Comparison of ENCODE assay signal across 9 cellular contexts in genomic region chr17:45172232-45172540, GRCh38. TPM values are rescaled to one million over a fixed set of nuclear protein-coding genes. Genes with fewer than 3 reads are reported as not detected.
DNase-seq lines count a peak whose midpoint lies in the region; ATAC-seq, FAIRE-seq and TF ChIP-seq lines count a peak whose summit lies in the region.
"Had no signal": no experiment of that assay in that cellular context is flagged by ENCODE, and none has a peak within 500 bp of the region (broad histone marks: within the 10 kb centered on the region; RNA-seq: fewer than 3 reads in every experiment).

No MANE protein-coding gene starts in this region.

- POLR2A ChIA-PET in K562 (lab: Yijun Ruan, JAX): interaction anchor here (0.6 to 7.9 kb wide), 3 partner anchors 11 to 1806 kb away, joined by 3 to 73 read pairs (median 14); partner anchors contain the start of genes HEXIM1 and HEXIM2

- H3K56ac ChIP-seq in mesendoderm (ENCODE audit: low read length): peak overlapping the region; percentile 73

- no peaks in the 10 kb centered on the region for H4K20me1 ChIP-seq in K562 (replicated peaks; ENCODE audit: control insufficient read depth, insufficient read depth, low read length)

- H3K4me1 ChIP-seq in K562 (replicated peaks in 1 of 2; ENCODE audit: control insufficient read depth in 2 of 2, insufficient read depth in 2 of 2, low read length in 2 of 2): peaks cover 2 to 38% of the 10 kb centered on the region in 2 experiments; a peak in 3 of 5 replicates
- peaks cover 20% of the 10 kb centered on the region for H3K4me1 ChIP-seq in mesendoderm (ENCODE audit: control insufficient read depth, low read depth, low read length)
- peaks cover 27 to 45% (median 42%) of the 10 kb centered on the region in 4 donors for H3K4me1 ChIP-seq in transverse colon

- TF ChIP-seq CTCF in K562 (IDR thresholded peaks at IDR 0.05 in 2 of 3, conservative IDR thresholded peaks at IDR 0.05 in 1 of 3; ENCODE audit: insufficient read depth in 2 of 3, low read depth in 1 of 3, low read length in 3 of 3) (no peak), transverse colon (IDR thresholded peaks at IDR 0.05) (no peak)

- DNase-seq in activated T-cell treated with anti-CD3 and anti-CD28 coated beads, Interleukin-2, amount 50 U/mL, for 24 hours: no peak
- no peak for DNase-seq in activated T-cell treated with anti-CD3 and anti-CD28 coated beads, Interleukin-2, amount 50 U/mL, for 4 hours
- DNase-seq in K562 (ENCODE audit: extremely low read depth in 1 of 4, low spot score in 3 of 4) (no peak), mesendoderm (no peak), transverse colon (no peak), NCI-H146 treated with DMSO at 0.1 percent for 48 hours (lab: John Stamatoyannopoulos, UW; ENCODE audit: unreplicated experiment) (no peak), NCI-H2081 treated with DMSO at 0.1 percent for 48 hours (lab: John Stamatoyannopoulos, UW) (no peak)

- H3K4me1 Mint-ChIP-seq in activated T-cell treated with anti-CD3 and anti-CD28 coated beads, Interleukin-2, amount 50 U/mL, for 24 hours (ENCODE audit: low read depth): peaks cover 26% of the 10 kb centered on the region
- H3K4me1 Mint-ChIP-seq in activated T-cell treated with anti-CD3 and anti-CD28 coated beads, Interleukin-2, amount 50 U/mL, for 4 hours (ENCODE audit: low read depth): peaks cover 21% of the 10 kb centered on the region

- peak overlapping the region; percentile 43 for H3K4ac ChIP-seq in mesendoderm (ENCODE audit: low read depth, low read length)

- H3K9me3 Mint-ChIP-seq in activated T-cell treated with anti-CD3 and anti-CD28 coated beads, Interleukin-2, amount 50 U/mL, for 24 hours: no peaks in the 10 kb centered on the region
- no peaks in the 10 kb centered on the region for H3K9me3 Mint-ChIP-seq in activated T-cell treated with anti-CD3 and anti-CD28 coated beads, Interleukin-2, amount 50 U/mL, for 4 hours

- H3K36me3 ChIP-seq in K562 (ENCODE audit: control insufficient read depth, insufficient read depth, low read length) (no peaks in the 10 kb centered on the region), mesendoderm (ENCODE audit: control insufficient read depth, insufficient read depth, low read length) (no peaks in the 10 kb centered on the region), transverse colon (no peaks in the 10 kb centered on the region)

- H3K4me3 ChIP-seq in K562 (no peak overlapping the region), mesendoderm (ENCODE audit: low read length) (no peak overlapping the region), transverse colon (peak overlapping the region in 2 of 4 donors; percentile 6 to 34)
- H3K4me3 ChIP-seq: mucosa of descending colon had no signal

- no peaks in the 10 kb centered on the region for H3K79me1 ChIP-seq in mesendoderm (ENCODE audit: low read length)

- H2BK5ac ChIP-seq in mesendoderm (ENCODE audit: low read length): peak overlapping the region; percentile 33

- H3K79me2 ChIP-seq in K562 (ENCODE audit: control insufficient read depth, insufficient read depth, low read length): no peaks in the 10 kb centered on the region
- H3K79me2 ChIP-seq in mesendoderm (ENCODE audit: control insufficient read depth, insufficient read depth, low read length): no peaks in the 10 kb centered on the region

- no peak overlapping the region for H4K8ac ChIP-seq in mesendoderm (ENCODE audit: low read depth, low read length)

- H3K27ac Mint-ChIP-seq in activated T-cell treated with anti-CD3 and anti-CD28 coated beads, Interleukin-2, amount 50 U/mL, for 24 hours: peak overlapping the region; percentile 91

- no peaks in the 10 kb centered on the region for H3K27me3 ChIP-seq in K562 (ENCODE audit: control insufficient read depth in 2 of 2, insufficient read depth in 2 of 2, low read length in 2 of 2)
- H3K27me3 ChIP-seq in mesendoderm (ENCODE audit: insufficient read depth, low read length, poor library complexity): no peaks in the 10 kb centered on the region
- no peaks in the 10 kb centered on the region for H3K27me3 ChIP-seq in transverse colon

- no peak overlapping the region for H3K4me2 ChIP-seq in K562 (ENCODE audit: insufficient read depth, low read length)
- H3K4me2 ChIP-seq in mesendoderm (ENCODE audit: low read length): no peak overlapping the region

- TF ChIP-seq RAD21 in K562 (CRISPR knock-in tag; conservative IDR thresholded peaks at IDR 0.05 in 1 of 2, IDR thresholded peaks at IDR 0.05 in 1 of 2): no peak

- peak overlapping the region; percentile 33 for H2BK120ac ChIP-seq in mesendoderm (ENCODE audit: low read depth, low read length)

- H3K23ac ChIP-seq in mesendoderm (ENCODE audit: low read length): no peak overlapping the region

- no peak overlapping the region for H4K5ac ChIP-seq in mesendoderm (ENCODE audit: low read length)

- no peak overlapping the region for H2BK15ac ChIP-seq in mesendoderm (replicated peaks; ENCODE audit: low read depth)

- ATAC-seq in activated T-cell treated with anti-CD3 and anti-CD28 coated beads, Interleukin-2, amount 50 U/mL, for 4 hours: no peak
- no peak for ATAC-seq in K562
- no peak for ATAC-seq in GM18511 (IDR thresholded peaks at IDR 0.05; ENCODE audit: unreplicated experiment)

- no peaks in the 10 kb centered on the region for H3K9me1 ChIP-seq in K562 (ENCODE audit: control insufficient read depth, insufficient read depth, low read length)

- H2AFZ ChIP-seq in K562 (ENCODE audit: low read depth, low read length): peak overlapping the region; percentile 3; the same call in 1 of the 2 replicates

- TF ChIP-seq EP300 in K562 (IDR thresholded peaks at IDR 0.05; ENCODE audit: low read length) (no peak), transverse colon (IDR thresholded peaks at IDR 0.05; ENCODE audit: low read depth) (no peak)

- peak overlapping the region; percentile 65 for H3K18ac ChIP-seq in mesendoderm (ENCODE audit: low read length)

- no peaks in the 10 kb centered on the region for H3K36me3 Mint-ChIP-seq in activated T-cell treated with anti-CD3 and anti-CD28 coated beads, Interleukin-2, amount 50 U/mL, for 24 hours (ENCODE audit: low read depth)
- no peaks in the 10 kb centered on the region for H3K36me3 Mint-ChIP-seq in activated T-cell treated with anti-CD3 and anti-CD28 coated beads, Interleukin-2, amount 50 U/mL, for 4 hours (ENCODE audit: insufficient read depth)

- no TSS peak for BruUV-seq in K562 (replicated peaks; lab: Mats Ljungman, UMichigan)

- H3K4me3 Mint-ChIP-seq in activated T-cell treated with anti-CD3 and anti-CD28 coated beads, Interleukin-2, amount 50 U/mL, for 24 hours: no peak overlapping the region
- no peak overlapping the region for H3K4me3 Mint-ChIP-seq in activated T-cell treated with anti-CD3 and anti-CD28 coated beads, Interleukin-2, amount 50 U/mL, for 4 hours

- TF ChIP-seq POLR2A in K562 (conservative IDR thresholded peaks at IDR 0.05) (no peak), transverse colon (IDR thresholded peaks at IDR 0.05) (no peak)

- no peak for FAIRE-seq in K562 (lab: Jason Lieb, UNC)

- peak overlapping the region in 1 of 2 experiments; percentile 65; a peak in 1 of 4 replicates for H3K9ac ChIP-seq in K562 (ENCODE audit: insufficient read depth in 1 of 2, low read depth in 2 of 2, low read length in 2 of 2)
- no peak overlapping the region for H3K9ac ChIP-seq in mesendoderm (ENCODE audit: low read length)

- H2AK5ac ChIP-seq in mesendoderm (ENCODE audit: low read length): no peak overlapping the region

- in situ Hi-C loops in K562 (cut with MboI) (no loop called here), transverse colon (cut with MboI; ENCODE audit: low pct_ligation_motif_present in 1 of 4, low pct_unique_long_range_greater_than_20kb in 1 of 4, low sequenced_read_pairs in 3 of 4) (no loop called here)

- H3K27ac ChIP-seq in K562 (ENCODE audit: extremely low read depth, low read depth, low read length) (no peak overlapping the region), mesendoderm (ENCODE audit: low read depth, low read length) (peak overlapping the region; percentile 51), transverse colon (peak overlapping the region; percentile 78 to 92 (median 85))

- CTCF ChIA-PET in K562 (lab: Yijun Ruan, JAX; ENCODE audit: low intra/inter-chr PET ratio): no interaction called here

- H3K9me3 ChIP-seq in K562 (replicated peaks; ENCODE audit: control insufficient read depth, insufficient read depth, low read depth, low read length) (no peaks in the 10 kb centered on the region), transverse colon (no peaks in the 10 kb centered on the region)
- H3K9me3 ChIP-seq: mucosa of descending colon had no signal

- H3K27me3 Mint-ChIP-seq in activated T-cell treated with anti-CD3 and anti-CD28 coated beads, Interleukin-2, amount 50 U/mL, for 24 hours: no peaks in the 10 kb centered on the region
- no peaks in the 10 kb centered on the region for H3K27me3 Mint-ChIP-seq in activated T-cell treated with anti-CD3 and anti-CD28 coated beads, Interleukin-2, amount 50 U/mL, for 4 hours (ENCODE audit: low read depth)

- WGBS in K562 (ENCODE audit: insufficient coverage, low coverage, missing lambda C conversion rate): 71% methylated on average over 5 of the region's 5 CpGs
- no CpG with 5 or more reads among the region's 5 CpGs for WGBS in mesendoderm (ENCODE audit: extremely low coverage, insufficient coverage, low lambda C conversion rate)
- WGBS in transverse colon (ENCODE audit: low coverage in 1 of 2), 2 donors: 0 to 68% methylated on average over 1 to 5 of the region's 5 CpGs

- intact Hi-C loops in K562 (cut with micrococcal nuclease): no loop called here
- intact Hi-C loops in transverse colon (cut with DNase I; ENCODE audit: low total_unique reads): no loop called here

RNA-seq across cellular contexts. Expression of gene HEXIM2, which starts 10.5 kb away (rescaled TPM):
- total RNA-seq in activated T-cell treated with anti-CD3 and anti-CD28 coated beads, Interleukin-2, amount 50 U/mL, for 4 hours: 1 to 10 TPM; 5.3 to 7.6 (median 6.2) TPM
- total RNA-seq in K562 (2011; cell fraction: chromatin; rRNA removed; ENCODE audit: low replicate concordance): 1.4 TPM in 1 of 2 replicates, not detected in the other
- 0.83 and 1.2 TPM in 2 replicates for total RNA-seq in K562 (2011; cell fraction: nucleolus; rRNA removed)
- total RNA-seq in K562 (2011; cell fraction: nucleoplasm; rRNA removed): 0.69 and 1.2 TPM in 2 replicates
- total RNA-seq in K562 (2014; rRNA removed) (2.7 and 3.4 TPM in 2 replicates), K562 (2014; rRNA removed; fragmentation: Illumina TruSeq; extraction: Trizol) (0.29 and 0.69 TPM in 2 replicates), K562 (2015; rRNA removed; fragmentation: Illumina TruSeq; extraction: Trizol) (1.4 and 1.8 TPM in 2 replicates), K562 (2021) (2.0 and 2.1 TPM in 2 replicates), transverse colon (10 to 100 TPM in 1 of 4 donors, 1 to 10 TPM in 3; 1.2 to 10.8 (median 5.9) TPM)
- polyA plus RNA-seq in K562 (2011; rRNA removed) (1.1 and 1.6 TPM in 2 replicates), K562 (2014; fragmentation: Illumina TruSeq; extraction: Trizol) (1.1 and 1.9 TPM in 2 replicates), K562 (2014; fragmentation: Nextera tagmentation; extraction: Ambion mirVana) (not detected), K562 (2014; rRNA removed) (0.86 and 1.8 TPM in 2 replicates)
- polyA plus RNA-seq in K562 (2011; cell fraction: cytosol; rRNA removed): 1.7 and 2.5 TPM in 2 replicates
- 0.98 and 1.1 TPM in 2 replicates for polyA plus RNA-seq in K562 (2011; cell fraction: nucleus; rRNA removed)
- 2.3 and 2.8 TPM in 2 replicates for polyA plus RNA-seq in K562 (2012)
- polyA minus RNA-seq in K562 (2011; rRNA and poly(A)+ RNA removed): 0.46 and 0.72 TPM in 2 replicates
- not detected in 2 replicates for polyA minus RNA-seq in K562 (2011; cell fraction: cytosol; rRNA and poly(A)+ RNA removed)
- 0.54 and 1.3 TPM in 2 replicates for polyA minus RNA-seq in K562 (2011; cell fraction: nucleus; rRNA and poly(A)+ RNA removed)
- polyA plus RNA-seq in mesendoderm (2013, experiment 1 of 2): 3.4 TPM
- polyA plus RNA-seq in mesendoderm (2013, experiment 2 of 2): 3.0 TPM

RNA-seq across cellular contexts. Expression of gene HEXIM1, which starts 23.9 kb away (rescaled TPM):
- total RNA-seq in activated T-cell treated with anti-CD3 and anti-CD28 coated beads, Interleukin-2, amount 50 U/mL, for 4 hours: 10 to 100 TPM; 49.6 to 60.8 (median 51.3) TPM
- total RNA-seq in K562 (2011; cell fraction: chromatin; rRNA removed; ENCODE audit: low replicate concordance): 13.2 and 13.4 TPM in 2 replicates
- total RNA-seq in K562 (2011; cell fraction: nucleolus; rRNA removed): 10.9 and 13.0 TPM in 2 replicates
- 15.3 and 17.7 TPM in 2 replicates for total RNA-seq in K562 (2011; cell fraction: nucleoplasm; rRNA removed)
- total RNA-seq in K562 (2014; rRNA removed) (18.5 and 18.8 TPM in 2 replicates), K562 (2014; rRNA removed; fragmentation: Illumina TruSeq; extraction: Trizol) (4.0 and 4.2 TPM in 2 replicates), K562 (2015; rRNA removed; fragmentation: Illumina TruSeq; extraction: Trizol) (6.6 and 7.3 TPM in 2 replicates), K562 (2021) (21.4 and 28.3 TPM in 2 replicates), transverse colon (10 to 100 TPM; 38.0 to 54.9 (median 42.6) TPM)
- polyA plus RNA-seq in K562 (2011; rRNA removed) (7.9 and 9.1 TPM in 2 replicates), K562 (2014; fragmentation: Illumina TruSeq; extraction: Trizol) (20.9 and 27.2 TPM in 2 replicates), K562 (2014; fragmentation: Nextera tagmentation; extraction: Ambion mirVana) (1 to 10 TPM; 1.4 to 1.6 TPM), K562 (2014; rRNA removed) (24.4 and 26.2 TPM in 2 replicates)
- 8.8 and 11.7 TPM in 2 replicates for polyA plus RNA-seq in K562 (2011; cell fraction: cytosol; rRNA removed)
- polyA plus RNA-seq in K562 (2011; cell fraction: nucleus; rRNA removed): 7.8 and 10.5 TPM in 2 replicates
- polyA plus RNA-seq in K562 (2012): 18.0 and 23.2 TPM in 2 replicates
- polyA minus RNA-seq in K562 (2011; rRNA and poly(A)+ RNA removed): 3.2 and 4.6 TPM in 2 replicates
- 5.6 and 6.3 TPM in 2 replicates for polyA minus RNA-seq in K562 (2011; cell fraction: cytosol; rRNA and poly(A)+ RNA removed)
- 3.8 and 7.1 TPM in 2 replicates for polyA minus RNA-seq in K562 (2011; cell fraction: nucleus; rRNA and poly(A)+ RNA removed)
- 20.9 TPM for polyA plus RNA-seq in mesendoderm (2013, experiment 1 of 2)
- polyA plus RNA-seq in mesendoderm (2013, experiment 2 of 2): 20.6 TPM

RNA-seq across cellular contexts. Expression of gene ACBD4, which starts 36.7 kb away (rescaled TPM):
- 1 to 10 TPM; 4.5 to 5.7 (median 4.7) TPM for total RNA-seq in activated T-cell treated with anti-CD3 and anti-CD28 coated beads, Interleukin-2, amount 50 U/mL, for 4 hours
- 14.7 and 39.0 TPM in 2 replicates for total RNA-seq in K562 (2011; cell fraction: chromatin; rRNA removed; ENCODE audit: low replicate concordance)
- 32.7 and 33.0 TPM in 2 replicates for total RNA-seq in K562 (2011; cell fraction: nucleolus; rRNA removed)
- total RNA-seq in K562 (2011; cell fraction: nucleoplasm; rRNA removed): 14.5 and 17.5 TPM in 2 replicates
- total RNA-seq in K562 (2014; rRNA removed): 5.5 and 6.3 TPM in 2 replicates
- 1.6 and 2.1 TPM in 2 replicates for total RNA-seq in K562 (2014; rRNA removed; fragmentation: Illumina TruSeq; extraction: Trizol)
- total RNA-seq in K562 (2015; rRNA removed; fragmentation: Illumina TruSeq; extraction: Trizol): 2.0 and 2.1 TPM in 2 replicates
- 4.7 and 5.7 TPM in 2 replicates for total RNA-seq in K562 (2021)
- polyA plus RNA-seq in K562 (2011; rRNA removed): 6.9 and 9.1 TPM in 2 replicates
- 4.9 and 7.5 TPM in 2 replicates for polyA plus RNA-seq in K562 (2011; cell fraction: cytosol; rRNA removed)
- 24.3 and 48.8 TPM in 2 replicates for polyA plus RNA-seq in K562 (2011; cell fraction: nucleus; rRNA removed)
- polyA plus RNA-seq in K562 (2012): 6.1 and 12.0 TPM in 2 replicates
- polyA plus RNA-seq in K562 (2014; fragmentation: Illumina TruSeq; extraction: Trizol): 4.6 and 5.4 TPM in 2 replicates
- polyA plus RNA-seq in K562 (2014; fragmentation: Nextera tagmentation; extraction: Ambion mirVana): under 1 TPM; 0.14 to 0.15 TPM
- 5.6 and 7.0 TPM in 2 replicates for polyA plus RNA-seq in K562 (2014; rRNA removed)
- polyA minus RNA-seq in K562 (2011; rRNA and poly(A)+ RNA removed): 1.8 and 2.6 TPM in 2 replicates
- 3.7 and 4.4 TPM in 2 replicates for polyA minus RNA-seq in K562 (2011; cell fraction: cytosol; rRNA and poly(A)+ RNA removed)
- polyA minus RNA-seq in K562 (2011; cell fraction: nucleus; rRNA and poly(A)+ RNA removed): 17.5 and 22.5 TPM in 2 replicates
- 1.4 TPM for polyA plus RNA-seq in mesendoderm (2013, experiment 1 of 2)
- 1.3 TPM for polyA plus RNA-seq in mesendoderm (2013, experiment 2 of 2)
- total RNA-seq in transverse colon: 10 to 100 TPM; 24.9 to 96.1 (median 38.6) TPM

RNA-seq across cellular contexts. Expression of gene PLCD3, which starts 39.9 kb away (rescaled TPM):
- 1 to 10 TPM; 3.5 to 5.5 (median 3.5) TPM for total RNA-seq in activated T-cell treated with anti-CD3 and anti-CD28 coated beads, Interleukin-2, amount 50 U/mL, for 4 hours
- total RNA-seq in K562 (2011; cell fraction: chromatin; rRNA removed; ENCODE audit: low replicate concordance): 4.5 and 16.3 TPM in 2 replicates
- total RNA-seq in K562 (2011; cell fraction: nucleolus; rRNA removed): 10.4 and 13.0 TPM in 2 replicates
- total RNA-seq in K562 (2011; cell fraction: nucleoplasm; rRNA removed): 4.2 and 4.8 TPM in 2 replicates
- total RNA-seq in K562 (2014; rRNA removed) (7.5 and 8.8 TPM in 2 replicates), K562 (2014; rRNA removed; fragmentation: Illumina TruSeq; extraction: Trizol) (2.4 and 2.5 TPM in 2 replicates), K562 (2015; rRNA removed; fragmentation: Illumina TruSeq; extraction: Trizol) (4.0 and 4.6 TPM in 2 replicates), K562 (2021) (22.6 and 22.9 TPM in 2 replicates), transverse colon (100 to 1,000 TPM; 157 to 369 (median 335) TPM)
- polyA plus RNA-seq in K562 (2011; rRNA removed) (8.1 and 16.5 TPM in 2 replicates), K562 (2014; fragmentation: Illumina TruSeq; extraction: Trizol) (10.5 and 14.7 TPM in 2 replicates), K562 (2014; fragmentation: Nextera tagmentation; extraction: Ambion mirVana) (under 1 TPM; 0.20 to 0.27 TPM), K562 (2014; rRNA removed) (8.2 and 15.7 TPM in 2 replicates)
- 15.2 and 44.8 TPM in 2 replicates for polyA plus RNA-seq in K562 (2011; cell fraction: cytosol; rRNA removed)
- 10.0 and 23.0 TPM in 2 replicates for polyA plus RNA-seq in K562 (2011; cell fraction: nucleus; rRNA removed)
- polyA plus RNA-seq in K562 (2012): 13.0 and 13.6 TPM in 2 replicates
- 1.6 and 13.2 TPM in 2 replicates for polyA minus RNA-seq in K562 (2011; rRNA and poly(A)+ RNA removed)
- 17.4 and 18.3 TPM in 2 replicates for polyA minus RNA-seq in K562 (2011; cell fraction: cytosol; rRNA and poly(A)+ RNA removed)
- polyA minus RNA-seq in K562 (2011; cell fraction: nucleus; rRNA and poly(A)+ RNA removed): 3.4 and 8.9 TPM in 2 replicates
- 14.9 TPM for polyA plus RNA-seq in mesendoderm (2013, experiment 1 of 2)
- polyA plus RNA-seq in mesendoderm (2013, experiment 2 of 2): 14.1 TPM

RNA-seq across cellular contexts. Expression of gene FMNL1, which starts 49.5 kb away (rescaled TPM):
- total RNA-seq in activated T-cell treated with anti-CD3 and anti-CD28 coated beads, Interleukin-2, amount 50 U/mL, for 4 hours: 100 to 1,000 TPM; 141 to 190 (median 158) TPM
- 52.9 and 134 TPM in 2 replicates for total RNA-seq in K562 (2011; cell fraction: chromatin; rRNA removed; ENCODE audit: low replicate concordance)
- total RNA-seq in K562 (2011; cell fraction: nucleolus; rRNA removed): 50.8 and 62.5 TPM in 2 replicates
- total RNA-seq in K562 (2011; cell fraction: nucleoplasm; rRNA removed): 48.8 and 58.4 TPM in 2 replicates
- total RNA-seq in K562 (2014; rRNA removed) (6.9 and 10.1 TPM in 2 replicates), K562 (2014; rRNA removed; fragmentation: Illumina TruSeq; extraction: Trizol) (5.7 and 5.8 TPM in 2 replicates), K562 (2015; rRNA removed; fragmentation: Illumina TruSeq; extraction: Trizol) (8.3 and 10.7 TPM in 2 replicates), K562 (2021) (32.1 and 36.6 TPM in 2 replicates), transverse colon (10 to 100 TPM in 2 of 4 donors, 1 to 10 TPM in 2; 1.2 to 17.5 (median 10.6) TPM)
- polyA plus RNA-seq in K562 (2011; rRNA removed) (7.7 TPM in 2 replicates), K562 (2014; fragmentation: Illumina TruSeq; extraction: Trizol) (24.1 and 31.8 TPM in 2 replicates), K562 (2014; fragmentation: Nextera tagmentation; extraction: Ambion mirVana) (1 to 10 TPM in 1 of 2 experiments, under 1 TPM in 1; 0.70 to 1.3 TPM), K562 (2014; rRNA removed) (16.6 and 16.9 TPM in 2 replicates)
- 6.3 and 8.7 TPM in 2 replicates for polyA plus RNA-seq in K562 (2011; cell fraction: cytosol; rRNA removed)
- 57.8 and 61.3 TPM in 2 replicates for polyA plus RNA-seq in K562 (2011; cell fraction: nucleus; rRNA removed)
- polyA plus RNA-seq in K562 (2012): 40.6 and 95.2 TPM in 2 replicates
- 3.6 and 10.5 TPM in 2 replicates for polyA minus RNA-seq in K562 (2011; rRNA and poly(A)+ RNA removed)
- polyA minus RNA-seq in K562 (2011; cell fraction: cytosol; rRNA and poly(A)+ RNA removed): 19.9 and 27.9 TPM in 2 replicates
- 14.5 and 19.8 TPM in 2 replicates for polyA minus RNA-seq in K562 (2011; cell fraction: nucleus; rRNA and poly(A)+ RNA removed)
- 3.0 TPM for polyA plus RNA-seq in mesendoderm (2013, experiment 1 of 2)
- 3.6 TPM for polyA plus RNA-seq in mesendoderm (2013, experiment 2 of 2)
